ENCODE assay signal across 8 cellular contexts in genomic region chr2:20507166-20507692, GRCh38.
DNase-seq lines count a peak whose midpoint lies in the region; ATAC-seq, FAIRE-seq and TF ChIP-seq lines count a peak whose summit lies in the region.

No MANE protein-coding gene starts in this region.

- H3K9me3 Mint-ChIP-seq in astrocyte (ENCODE audit: unreplicated experiment): peaks cover 3% of the 10 kb centered on the region

- no peak overlapping the region for H3K4me3 ChIP-seq in astrocyte (ENCODE audit: insufficient read depth, low read depth, low read length)

- H3K9me3 ChIP-seq in astrocyte (ENCODE audit: insufficient read depth, low read depth, low read length): no peaks in the 10 kb centered on the region

- FAIRE-seq in astrocyte (lab: Jason Lieb, UNC): no peak

- H3K4me2 ChIP-seq in astrocyte (ENCODE audit: low read length): peak overlapping the region; percentile 3

- H3K79me2 ChIP-seq in astrocyte (ENCODE audit: insufficient read depth, low read length): no peaks in the 10 kb centered on the region

- no peaks in the 10 kb centered on the region for H3K27me3 Mint-ChIP-seq in astrocyte (ENCODE audit: low read depth, unreplicated experiment)

- peak overlapping the region; percentile 8 for H2AFZ ChIP-seq in astrocyte (ENCODE audit: low read depth, low read length)

- H3K9ac ChIP-seq in astrocyte (ENCODE audit: low read length): no peak overlapping the region

- no peaks in the 10 kb centered on the region for H3K36me3 Mint-ChIP-seq in astrocyte (ENCODE audit: low read depth, unreplicated experiment)

- H4K20me1 ChIP-seq in astrocyte (ENCODE audit: insufficient read depth, low read length): no peaks in the 10 kb centered on the region

- peaks cover 31% of the 10 kb centered on the region for H3K4me1 Mint-ChIP-seq in astrocyte (ENCODE audit: low read depth, unreplicated experiment)

- ATAC-seq in GM21367 (IDR thresholded peaks at IDR 0.05; ENCODE audit: unreplicated experiment) (peak; percentile 94), HG03460 (IDR thresholded peaks at IDR 0.05; ENCODE audit: unreplicated experiment) (peak; percentile 91)

- no peak overlapping the region for H3K27ac Mint-ChIP-seq in astrocyte (ENCODE audit: unreplicated experiment)

- H3K27me3 ChIP-seq in astrocyte (ENCODE audit: insufficient read depth, low read length): no peaks in the 10 kb centered on the region

- peaks cover 15% of the 10 kb centered on the region for H3K4me1 ChIP-seq in astrocyte (ENCODE audit: insufficient read depth, low read length)

- TF ChIP-seq CTCF in GM13977 (IDR thresholded peaks at IDR 0.05; ENCODE audit: extremely low read depth, insufficient read depth, missing control alignments) (no peak), astrocyte (IDR thresholded peaks at IDR 0.05; ENCODE audit: insufficient read depth, low read depth, low read length) (no peak)

- in situ Hi-C loops in GM13977 (cut with MboI; ENCODE audit: low pct_unique_long_range_greater_than_20kb, low sequenced_read_pairs, unreplicated experiment): no loop called here

- DNase-seq in GM13977 (ENCODE audit: low spot score): peak; percentile 75
- peak; percentile 60 for DNase-seq in astrocyte (ENCODE audit: low read depth)
- DNase-seq in NCI-H345 (lab: John Stamatoyannopoulos, UW): no peak
- DNase-seq in SIG-M5 treated with dmso at 0.1 percent for 504 hours (lab: John Stamatoyannopoulos, UW; ENCODE audit: unreplicated experiment): no peak
- DNase-seq in NCI-H146 treated with DMSO at 0.1 percent for 48 hours (lab: John Stamatoyannopoulos, UW; ENCODE audit: unreplicated experiment): no peak
- no peak for DNase-seq in activated CD8-positive, alpha-beta memory T cell treated with anti-CD3 and anti-CD28 coated beads, Interleukin-2, amount 50 U/mL, for 4 hours

- H3K4me3 Mint-ChIP-seq in astrocyte (ENCODE audit: unreplicated experiment): no peak overlapping the region

- H3K27ac ChIP-seq in astrocyte (ENCODE audit: low read depth, low read length): peak overlapping the region; percentile 2

- no peaks in the 10 kb centered on the region for H3K36me3 ChIP-seq in astrocyte (ENCODE audit: insufficient read depth, low read length)

Comparison
In these comparisons a context has a peak if more than half of its experiments do, and no peak if none do; other contexts are left out.
1. DNase-seq: peak in GM13977 (single experiment) and astrocyte (single experiment); none in NCI-H345 (single experiment), SIG-M5 treated with dmso at 0.1 percent for 504 hours (single experiment), NCI-H146 treated with DMSO at 0.1 percent for 48 hours (single experiment) and activated CD8-positive, alpha-beta memory T cell treated with anti-CD3 and anti-CD28 coated beads, Interleukin-2, amount 50 U/mL, for 4 hours (single experiment).